Comparison of ENCODE assay signal across 20 cellular contexts in genomic region chr1:114588196-114588689, GRCh38. TPM values are rescaled to one million over a fixed set of nuclear protein-coding genes. Genes with fewer than 3 reads are reported as not detected.
A peak's percentile ranks its signal among the peaks of the same experiment; 100 is the strongest.
DNase-seq lines count a peak whose midpoint lies in the region; ATAC-seq, FAIRE-seq and TF ChIP-seq lines count a peak whose summit lies in the region.
"Had no signal": no experiment of that assay in that cellular context is flagged by ENCODE, and none has a peak within 500 bp of the region (broad histone marks: within the 10 kb centered on the region; RNA-seq: fewer than 3 reads in every experiment).

No MANE protein-coding gene starts in this region.

- H4K91ac ChIP-seq in neuronal stem cell (ENCODE audit: low read depth, low read length, poor library complexity): no peak overlapping the region

- WGBS in A549 (ENCODE audit: missing lambda C conversion rate): 75% methylated on average over 2 of the region's 2 CpGs
- WGBS in neuronal stem cell (ENCODE audit: extremely low coverage in 2 of 2, insufficient read length in 2 of 2, insufficient replicate concordance in 1 of 2), 2 donors: no CpG with 5 or more reads among the region's 2 CpGs

- intact Hi-C loops in left cardiac atrium (cut with DNase I): loop anchor here in 1 of 2 donors (10.0 kb wide), 2 partner anchors 77 to 167 kb away; partner anchors contain the start of gene CSDE1

- no peak overlapping the region for H3K14ac ChIP-seq in neuronal stem cell (ENCODE audit: low read length)

- no peaks in the 10 kb centered on the region for H3K27me3 ChIP-seq in neuronal stem cell (ENCODE audit: control insufficient read depth in 3 of 3, insufficient read depth in 3 of 3, low read depth in 1 of 3, low read length in 3 of 3)
- H3K27me3 ChIP-seq: SJCRH30 had no signal

- no peak overlapping the region for H2AK5ac ChIP-seq in neuronal stem cell (ENCODE audit: low read depth, low read length)

- H2BK120ac ChIP-seq in neuronal stem cell (ENCODE audit: low read depth, low read length): no peak overlapping the region

- H3K4me2 ChIP-seq in A549 (no peak overlapping the region), neuronal stem cell (ENCODE audit: insufficient read depth, low read length, poor library complexity, severe bottlenecking) (no peak overlapping the region)

- H3K4me1 ChIP-seq in A549 (no peaks in the 10 kb centered on the region), neuronal stem cell (ENCODE audit: control insufficient read depth in 2 of 2, insufficient read depth in 1 of 2, low read depth in 1 of 2, low read length in 2 of 2) (no peaks in the 10 kb centered on the region)
- H3K4me1 ChIP-seq: BE2C, Caco-2 had no signal

- no peak for TF ChIP-seq POLR2A in A549 (IDR thresholded peaks at IDR 0.05; ENCODE audit: low read length)

- no peak overlapping the region for H4K8ac ChIP-seq in neuronal stem cell (ENCODE audit: low read depth, low read length)

- CTCF ChIA-PET in A549 (lab: Yijun Ruan, JAX): no interaction called here

- no peaks in the 10 kb centered on the region for H3K9me3 ChIP-seq in A549
- no peaks in the 10 kb centered on the region for H3K9me3 ChIP-seq in SK-N-MC (ENCODE audit: low read depth, low read length)
- no peaks in the 10 kb centered on the region for H3K9me3 ChIP-seq in neuronal stem cell (replicated peaks in 1 of 2; ENCODE audit: control insufficient read depth in 2 of 2, insufficient read depth in 1 of 2, low read depth in 1 of 2, low read length in 2 of 2)
- H3K9me3 ChIP-seq: BE2C, Caco-2, SJCRH30 had no signal

- no peak overlapping the region for H3K27ac ChIP-seq in A549
- H3K27ac ChIP-seq in SK-N-MC: peak overlapping the region; percentile 44
- no peak overlapping the region for H3K27ac ChIP-seq in neuronal stem cell (replicated peaks; ENCODE audit: low read length)
- H3K27ac ChIP-seq: SJCRH30 had no signal

- no peak for TF ChIP-seq EP300 in A549 (IDR thresholded peaks at IDR 0.05)

- H2AFZ ChIP-seq in neuronal stem cell (ENCODE audit: low read length): peak overlapping the region; percentile 16

- H3K79me1 ChIP-seq in neuronal stem cell (ENCODE audit: low read depth, low read length): no peaks in the 10 kb centered on the region

- POLR2A ChIA-PET in A549 (lab: Yijun Ruan, JAX): no interaction called here

- H3K4me3 ChIP-seq in A549 (no peak overlapping the region), SK-N-MC (no peak overlapping the region), neuronal stem cell (ENCODE audit: low read length in 2 of 2) (no peak overlapping the region)
- H3K4me3 ChIP-seq: SJCRH30 had no signal

- DNase-seq in A549 (ENCODE audit: low read depth in 1 of 2, low spot score in 1 of 2): no peak
- DNase-seq in SK-N-MC (ENCODE audit: low read depth, low spot score): no peak
- DNase-seq in left cardiac atrium: no peak
- DNase-seq in neuronal stem cell (ENCODE audit: low spot score): no peak
- DNase-seq in DMS153 treated with DMSO at 0.1 percent for 48 hours (lab: John Stamatoyannopoulos, UW; ENCODE audit: unreplicated experiment): no peak
- no peak for DNase-seq in stimulated activated CD4-positive, alpha-beta T cell treated with anti-CD3 and anti-CD28 coated beads, Interleukin-4, amount 100 ng/mL, for 24 hours
- no peak for DNase-seq in RPMI8226
- DNase-seq: BE2C; Caco-2; CD4-positive, CD25-positive, alpha-beta regulatory T cell; DMS53; KBM-7; MV-4-11; NCI-H1694 treated with DMSO at 0.1 percent for 48 hours; NCI-H510A treated with DMSO at 0.1 percent for 48 hours; NCI-H774; SJCRH30 had no signal

- no peak for TF ChIP-seq CTCF in A549 (IDR thresholded peaks at IDR 0.05)

- no peak overlapping the region for H3K4ac ChIP-seq in neuronal stem cell (ENCODE audit: low read length)

- no peak for ATAC-seq in A549
- ATAC-seq in left cardiac atrium: peak; percentile 11 to 61
- no peak for ATAC-seq in GM19351 (IDR thresholded peaks at IDR 0.05; ENCODE audit: unreplicated experiment)

- H2BK12ac ChIP-seq in neuronal stem cell (ENCODE audit: low read length): no peak overlapping the region

- H3K23ac ChIP-seq in neuronal stem cell (ENCODE audit: low read depth, low read length, poor library complexity): no peak overlapping the region

- H2BK15ac ChIP-seq in neuronal stem cell (ENCODE audit: low read length): no peak overlapping the region

- H3K36me3 ChIP-seq in SK-N-MC (ENCODE audit: insufficient read depth, low read length) (peaks cover 81% of the 10 kb centered on the region), neuronal stem cell (replicated peaks in 1 of 2; ENCODE audit: control insufficient read depth in 2 of 2, insufficient read depth in 2 of 2, low read length in 2 of 2) (no peaks in the 10 kb centered on the region)
- H3K36me3 ChIP-seq: BE2C, SJCRH30 had no signal

- no peak for TF ChIP-seq RAD21 in A549 (conservative IDR thresholded peaks at IDR 0.05 in 1 of 2, IDR thresholded peaks at IDR 0.05 in 1 of 2)

- H3K18ac ChIP-seq in neuronal stem cell (ENCODE audit: low read length): no peak overlapping the region

- FAIRE-seq in A549 (lab: Jason Lieb, UNC): no peak
- FAIRE-seq: GM12892, GM18507 had no signal

- H3K9ac ChIP-seq in SK-N-MC (ENCODE audit: insufficient read length): no peak overlapping the region
- H3K9ac ChIP-seq in neuronal stem cell (ENCODE audit: low read depth, low read length, poor library complexity): no peak overlapping the region

- no peak overlapping the region for H2BK5ac ChIP-seq in neuronal stem cell (ENCODE audit: low read length)

TF ChIP-seq in A549, 52 proteins besides CTCF, POLR2A, EP300 and RAD21:
- peak; percentile 2 for TF ChIP-seq MAFK (IDR thresholded peaks at IDR 0.05; ENCODE audit: partially characterized antibody)
- no peak for TF ChIP-seq ELK1 (IDR thresholded peaks at IDR 0.05; ENCODE audit: low read depth, low read length)

RNA-seq across cellular contexts. Expression of gene BCAS2, which starts 6.8 kb away (rescaled TPM):
- 34.0 and 52.5 TPM in 2 replicates for polyA plus RNA-seq in A549 (2011; rRNA removed)
- 12.2 and 16.2 TPM in 2 replicates for polyA plus RNA-seq in A549 (2012; cell fraction: cytosol; rRNA removed)
- polyA plus RNA-seq in A549 (2012; cell fraction: nucleus; rRNA removed): 4.1 and 6.9 TPM in 2 replicates
- polyA plus RNA-seq in A549 (2017; fragmentation: RNase III; extraction: RNeasy Plus Mini Kit Qiagen cat#74134 plus additional on column Dnase treatment): 36.0 to 41.0 TPM (median 38.6 TPM) in 3 replicates
- 7.5 and 8.6 TPM in 2 replicates for polyA minus RNA-seq in A549 (2011; rRNA and poly(A)+ RNA removed)
- 10 to 100 TPM; 25.8 to 34.7 TPM for total RNA-seq in left cardiac atrium
- 52.1 TPM for polyA plus RNA-seq in neuronal stem cell (2013, experiment 1 of 2)
- polyA plus RNA-seq in neuronal stem cell (2013, experiment 2 of 2): 51.9 TPM

Comparison
In these comparisons a context has a peak if more than half of its experiments do, and no peak if none do; other contexts are left out.
1. ATAC-seq: peak in left cardiac atrium (2 of 2); none in A549 (0 of 2) and GM19351 (single experiment).